8 cellular contexts compared by ENCODE assay signal in genomic region chr5:61408476-61409168, GRCh38.
A peak's percentile ranks its signal among the peaks of the same experiment; 100 is the strongest.
DNase-seq lines count a peak whose midpoint lies in the region; ATAC-seq and TF ChIP-seq lines count a peak whose summit lies in the region.

No MANE protein-coding gene starts in this region.

- DNase-seq in NCI-H187 (lab: John Stamatoyannopoulos, UW): peak; percentile 96 to 98
- peak; percentile 96 to 98 (median 96) for DNase-seq in T-helper 17 cell
- DNase-seq in amygdala (lab: John Stamatoyannopoulos, UW): peak; percentile 40 to 99 (median 96)
- peak; percentile 99 for DNase-seq in heart right ventricle
- peak; percentile 97 for DNase-seq in pons (ENCODE audit: low spot score)
- peak; percentile 98 for DNase-seq in type B pancreatic cell (ENCODE audit: extremely low spot score, unreplicated experiment)

- ATAC-seq in GM18505 (IDR thresholded peaks at IDR 0.05; ENCODE audit: unreplicated experiment): peak; percentile 100
- peak; percentile 100 for ATAC-seq in HG02973 (IDR thresholded peaks at IDR 0.05; ENCODE audit: unreplicated experiment)
- ATAC-seq in T-helper 17 cell: peak; percentile 98
- ATAC-seq in heart right ventricle: peak; percentile 100

- H3K4me3 Mint-ChIP-seq in T-helper 17 cell (peak overlapping the region; percentile 90), type B pancreatic cell (peak overlapping the region; percentile 85)

- peaks cover 4% of the 10 kb centered on the region for H3K9me3 Mint-ChIP-seq in type B pancreatic cell

- intact Hi-C loops in heart right ventricle (cut with DNase I): loop anchor here in 8 of 10 donors (2.0 to 10.0 kb wide), 10 partner anchors 64 to 246 kb away; partner anchors contain the start of genes ZSWIM6 (in 7 of the 8) and SMIM15 (in 2 of the 8)

- no peaks in the 10 kb centered on the region for H3K36me3 ChIP-seq in heart right ventricle

- H3K27ac Mint-ChIP-seq in T-helper 17 cell (peak overlapping the region; percentile 90), type B pancreatic cell (peak overlapping the region; percentile 90)

- H3K4me1 ChIP-seq in heart right ventricle: peaks cover 0 to 27% (median 20%) of the 10 kb centered on the region in 9 donors

- 0% methylated on average over 28 of the region's 28 CpGs for WGBS in heart right ventricle, 2 donors

- H3K27me3 Mint-ChIP-seq in T-helper 17 cell (no peaks in the 10 kb centered on the region), type B pancreatic cell (no peaks in the 10 kb centered on the region)

- peak overlapping the region in 8 of 10 donors; percentile 2 to 38 (median 32) for H3K4me3 ChIP-seq in heart right ventricle

- H3K4me1 Mint-ChIP-seq in T-helper 17 cell (peaks cover 25% of the 10 kb centered on the region), type B pancreatic cell (ENCODE audit: unreplicated experiment) (peaks cover 42% of the 10 kb centered on the region)

- H3K36me3 Mint-ChIP-seq in T-helper 17 cell (ENCODE audit: low read depth): no peaks in the 10 kb centered on the region
- peaks cover 3% of the 10 kb centered on the region for H3K36me3 Mint-ChIP-seq in type B pancreatic cell

- TF ChIP-seq CTCF in heart right ventricle (IDR thresholded peaks at IDR 0.05) (peak in 3 of 9 donors; percentile 11 to 30 (median 29)), type B pancreatic cell (conservative IDR thresholded peaks at IDR 0.05) (no peak)

- TF ChIP-seq POLR2A in GM18505 (IDR thresholded peaks at IDR 0.05; ENCODE audit: borderline replicate concordance, extremely low read depth, insufficient read depth, insufficient read length): no peak

- no peaks in the 10 kb centered on the region for H3K27me3 ChIP-seq in heart right ventricle

- peak overlapping the region in 6 of 10 donors; percentile 8 to 67 (median 41) for H3K27ac ChIP-seq in heart right ventricle

- no peaks in the 10 kb centered on the region for H3K9me3 ChIP-seq in T-helper 17 cell (ENCODE audit: control insufficient read depth, low read length, poor library complexity, severe bottlenecking)
- no peaks in the 10 kb centered on the region for H3K9me3 ChIP-seq in heart right ventricle

Comparison
In these comparisons a context has a peak if more than half of its experiments do, and no peak if none do; other contexts are left out.
1. Peak in every context shown above with its lines: DNase-seq, ATAC-seq, H3K4me3 ChIP-seq and H3K27ac ChIP-seq.